In the genomic region with DNA sequence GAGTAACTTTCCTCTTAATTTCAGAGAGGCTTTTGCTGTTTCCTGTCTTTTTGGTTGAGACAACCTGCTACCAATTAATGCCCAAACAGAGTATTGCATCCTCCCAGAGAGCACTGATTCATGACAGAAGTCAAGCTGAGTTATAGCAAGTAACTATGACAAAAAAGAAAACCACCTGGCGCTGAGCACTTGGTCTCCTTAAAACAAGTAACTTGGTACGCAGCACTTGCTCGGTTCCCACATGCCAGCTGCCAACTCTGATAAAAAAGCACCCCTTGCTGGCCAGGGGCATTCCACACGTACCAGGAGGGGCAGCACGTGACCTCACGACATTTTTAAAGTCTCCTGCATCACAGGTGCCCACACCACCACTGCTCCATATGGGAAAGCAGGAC, we compare ENCODE assay signal across 14 cellular contexts. TPM values are rescaled to one million over a fixed set of nuclear protein-coding genes. Genes with fewer than 3 reads are reported as not detected.
DNase-seq lines count a peak whose midpoint lies in the region; ATAC-seq and TF ChIP-seq lines count a peak whose summit lies in the region.
"Had no signal": no experiment of that assay in that cellular context is flagged by ENCODE, and none has a peak within 500 bp of the region (broad histone marks: within the 10 kb centered on the region; RNA-seq: fewer than 3 reads in every experiment).

No MANE protein-coding gene starts in this region.

- TF ChIP-seq CTCF in GM12865 (IDR thresholded peaks at IDR 0.05; ENCODE audit: insufficient read depth, low read depth, low read length, missing control alignments), result no peak

- peak; percentile 71 for ATAC-seq in GM19452 (IDR thresholded peaks at IDR 0.05; ENCODE audit: unreplicated experiment)
- peak; percentile 64 for ATAC-seq in HG02852 (IDR thresholded peaks at IDR 0.05; ENCODE audit: unreplicated experiment)

- H3K9me3 ChIP-seq in Karpas-422 (ENCODE audit: low read length), result no peaks in the 10 kb centered on the region

- H3K79me2 ChIP-seq in Karpas-422 (ENCODE audit: low read length), result no peaks in the 10 kb centered on the region

- H3K9me2 ChIP-seq in Karpas-422 (replicated peaks; ENCODE audit: insufficient read depth, low read length), result no peaks in the 10 kb centered on the region

- H2AFZ ChIP-seq in Karpas-422 (ENCODE audit: low read length), result no peak overlapping the region

- no peaks in the 10 kb centered on the region for H3K27me3 ChIP-seq in Karpas-422 (ENCODE audit: low read length)

- H3K27ac ChIP-seq in Karpas-422 (ENCODE audit: low read length), result no peak overlapping the region
- H3K27ac ChIP-seq: WERI-Rb-1 had no signal

- no peak overlapping the region for H3K9ac ChIP-seq in Karpas-422 (ENCODE audit: low read length)

- peak overlapping the region; percentile 46 for H3K4me2 ChIP-seq in Karpas-422 (ENCODE audit: low read depth, low read length, poor library complexity, severe bottlenecking)

- no peaks in the 10 kb centered on the region for H4K20me1 ChIP-seq in Karpas-422 (ENCODE audit: insufficient read depth, low read depth, low read length)

- H3K4me3 ChIP-seq in GM12865 (ENCODE audit: low read depth, low read length) (no peak overlapping the region), Karpas-422 (ENCODE audit: low read length) (no peak overlapping the region)

- H3K4me1 ChIP-seq in Karpas-422 (ENCODE audit: low read length), result peaks cover 18% of the 10 kb centered on the region

- H3K36me3 ChIP-seq in Karpas-422 (ENCODE audit: insufficient read depth, low read length), result peaks cover 6% of the 10 kb centered on the region; the same call in 1 of the 2 replicates
- H3K36me3 ChIP-seq: WERI-Rb-1 had no signal

- DNase-seq in GM12865 (ENCODE audit: low read depth) (peak; percentile 80), Karpas-422 (no peak), GM19240 (ENCODE audit: insufficient read length, low spot score) (no peak), anterior cingulate cortex (lab: John Stamatoyannopoulos, UW) (no peak), OCI-M1 (lab: John Stamatoyannopoulos, UW) (no peak), GM19238 (ENCODE audit: insufficient read length, low spot score) (no peak)
- DNase-seq: ACHN; activated T-cell treated with anti-CD3 and anti-CD28 coated beads, Interleukin-2, amount 50 U/mL, for 48 hours; DMS53; NCI-H1930; right cardiac atrium; WERI-Rb-1 had no signal

RNA-seq across cellular contexts. Expression of gene MYO5C, which starts 13.5 kb away (rescaled TPM):
- total RNA-seq in Karpas-422 (2014; rRNA removed; shearing (Covaris generic); ENCODE audit: low replicate concordance), result 0.22 and 0.58 TPM in 2 replicates
